Comparison of ENCODE assay signal across 10 cellular contexts in genomic region chr14:22448905-22449611, GRCh38.
DNase-seq lines count a peak whose midpoint lies in the region; ATAC-seq and TF ChIP-seq lines count a peak whose summit lies in the region.
"Had no signal": no experiment of that assay in that cellular context is flagged by ENCODE, and none has a peak within 500 bp of the region (broad histone marks: within the 10 kb centered on the region; RNA-seq: fewer than 3 reads in every experiment).

No MANE protein-coding gene starts in this region.

- DNase-seq in AG10803 (ENCODE audit: low read depth) = peak; percentile 30
- peak; percentile 4 to 5 for DNase-seq in foreskin fibroblast
- no peak for DNase-seq in effector memory CD4-positive, alpha-beta T cell
- no peak for DNase-seq in ecto neural progenitor cell (ENCODE audit: low spot score)
- no peak for DNase-seq in SJCRH30
- no peak for DNase-seq in NCI-H2196 (lab: John Stamatoyannopoulos, UW; ENCODE audit: unreplicated experiment)
- DNase-seq: activated naive CD4-positive, alpha-beta T cell treated with anti-CD3 and anti-CD28 coated beads, Interleukin-2, amount 10 ng/mL, durations not matched to agents 7 days and 5 days; heart right ventricle had no signal

- no peaks in the 10 kb centered on the region for H3K36me3 ChIP-seq in effector memory CD4-positive, alpha-beta T cell (ENCODE audit: control insufficient read depth, insufficient read depth, low read length)
- H3K36me3 ChIP-seq in SJCRH30 = no peaks in the 10 kb centered on the region
- H3K36me3 ChIP-seq: heart right ventricle had no signal

- H3K4me3 ChIP-seq in AG10803 (ENCODE audit: low read length) = no peak overlapping the region
- no peak overlapping the region for H3K4me3 ChIP-seq in foreskin fibroblast (ENCODE audit: low read depth in 1 of 2, low read length in 2 of 2)
- no peak overlapping the region for H3K4me3 ChIP-seq in effector memory CD4-positive, alpha-beta T cell (ENCODE audit: insufficient read depth, low read depth, low read length, poor library complexity, severe bottlenecking)
- no peak overlapping the region for H3K4me3 ChIP-seq in SJCRH30
- H3K4me3 ChIP-seq: heart right ventricle had no signal

- TF ChIP-seq CTCF in AG10803 (conservative IDR thresholded peaks at IDR 0.05; ENCODE audit: low read length) (no peak), foreskin fibroblast (IDR thresholded peaks at IDR 0.05; ENCODE audit: low read depth, low read length) (no peak)

- peak; percentile 57 for ATAC-seq in GM19372 (IDR thresholded peaks at IDR 0.05; ENCODE audit: low read depth, unreplicated experiment)
- ATAC-seq in HG03097 (IDR thresholded peaks at IDR 0.05; ENCODE audit: low FRiP score, unreplicated experiment) = peak; percentile 43

- no peaks in the 10 kb centered on the region for H3K9me3 ChIP-seq in effector memory CD4-positive, alpha-beta T cell (ENCODE audit: control insufficient read depth, low read length)
- peaks cover 8% of the 10 kb centered on the region; the same call in 1 of the 2 replicates for H3K9me3 ChIP-seq in SJCRH30 (replicated peaks)
- H3K9me3 ChIP-seq: heart right ventricle had no signal

- no peak overlapping the region for H3K27ac ChIP-seq in effector memory CD4-positive, alpha-beta T cell (ENCODE audit: insufficient read depth, low read length, poor library complexity, severe bottlenecking)
- H3K27ac ChIP-seq in SJCRH30 = no peak overlapping the region

- no peaks in the 10 kb centered on the region for H3K27me3 ChIP-seq in effector memory CD4-positive, alpha-beta T cell (replicated peaks; ENCODE audit: control insufficient read depth, insufficient read depth, low read length, poor library complexity, severe bottlenecking)
- H3K27me3 ChIP-seq in SJCRH30 = no peaks in the 10 kb centered on the region

- H3K4me1 ChIP-seq in effector memory CD4-positive, alpha-beta T cell (ENCODE audit: control insufficient read depth, insufficient read depth, low read length, poor library complexity, severe bottlenecking) = no peaks in the 10 kb centered on the region
- 0 out of 2 replicates have a peak, but pooled peaks cover 5% of the 10 kb centered on the region for H3K4me1 ChIP-seq in SJCRH30

Comparison
In these comparisons a context has a peak if more than half of its experiments do, and no peak if none do; other contexts are left out.
1. DNase-seq: peak in AG10803 (single experiment) and foreskin fibroblast (2 of 2); none in effector memory CD4-positive, alpha-beta T cell (0 of 3), ecto neural progenitor cell (single experiment), SJCRH30 (0 of 2) and NCI-H2196 (single experiment).